In genomic region chr2:149741646-149742045, GRCh38 we compare ENCODE assay signal across 1 cellular context.
TF ChIP-seq lines count a peak whose summit lies in the region.

No MANE protein-coding gene starts in this region.

TF ChIP-seq in SK-N-SH, 30 proteins besides CTCF, POLR2A, EP300 and RAD21 (continued from another document):
- TF ChIP-seq, protein P1, sequence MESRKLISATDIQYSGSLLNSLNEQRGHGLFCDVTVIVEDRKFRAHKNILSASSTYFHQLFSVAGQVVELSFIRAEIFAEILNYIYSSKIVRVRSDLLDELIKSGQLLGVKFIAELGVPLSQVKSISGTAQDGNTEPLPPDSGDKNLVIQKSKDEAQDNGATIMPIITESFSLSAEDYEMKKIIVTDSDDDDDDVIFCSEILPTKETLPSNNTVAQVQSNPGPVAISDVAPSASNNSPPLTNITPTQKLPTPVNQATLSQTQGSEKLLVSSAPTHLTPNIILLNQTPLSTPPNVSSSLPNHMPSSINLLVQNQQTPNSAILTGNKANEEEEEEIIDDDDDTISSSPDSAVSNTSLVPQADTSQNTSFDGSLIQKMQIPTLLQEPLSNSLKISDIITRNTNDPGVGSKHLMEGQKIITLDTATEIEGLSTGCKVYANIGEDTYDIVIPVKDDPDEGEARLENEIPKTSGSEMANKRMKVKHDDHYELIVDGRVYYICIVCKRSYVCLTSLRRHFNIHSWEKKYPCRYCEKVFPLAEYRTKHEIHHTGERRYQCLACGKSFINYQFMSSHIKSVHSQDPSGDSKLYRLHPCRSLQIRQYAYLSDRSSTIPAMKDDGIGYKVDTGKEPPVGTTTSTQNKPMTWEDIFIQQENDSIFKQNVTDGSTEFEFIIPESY (IDR thresholded peaks at IDR 0.05; ENCODE audit: borderline replicate concordance, low read depth) = 0 out of 2 replicates have a peak, but pooled peaks have one; percentile 24
- TF ChIP-seq FOXJ3 (CRISPR knock-in tag; IDR thresholded peaks at IDR 0.05) = no peak
- TF ChIP-seq USF2 (IDR thresholded peaks at IDR 0.05; ENCODE audit: borderline replicate concordance, low read depth, low read length) = no peak
- no peak for TF ChIP-seq RFX5 (IDR thresholded peaks at IDR 0.05; ENCODE audit: low read length)
- TF ChIP-seq RXRA (IDR thresholded peaks at IDR 0.05; ENCODE audit: borderline replicate concordance, low read depth) = 0 out of 2 replicates have a peak, but pooled peaks have one; percentile 11
- TF ChIP-seq, protein P2, sequence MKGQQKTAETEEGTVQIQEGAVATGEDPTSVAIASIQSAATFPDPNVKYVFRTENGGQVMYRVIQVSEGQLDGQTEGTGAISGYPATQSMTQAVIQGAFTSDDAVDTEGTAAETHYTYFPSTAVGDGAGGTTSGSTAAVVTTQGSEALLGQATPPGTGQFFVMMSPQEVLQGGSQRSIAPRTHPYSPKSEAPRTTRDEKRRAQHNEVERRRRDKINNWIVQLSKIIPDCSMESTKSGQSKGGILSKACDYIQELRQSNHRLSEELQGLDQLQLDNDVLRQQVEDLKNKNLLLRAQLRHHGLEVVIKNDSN (IDR thresholded peaks at IDR 0.05; ENCODE audit: borderline replicate concordance, low read depth) = no peak
- TF ChIP-seq CHD2 (IDR thresholded peaks at IDR 0.05; ENCODE audit: low read length, partially characterized antibody) = no peak
- peak; percentile 76 for TF ChIP-seq POLR2AphosphoS5 (IDR thresholded peaks at IDR 0.05; ENCODE audit: low read depth, low read length)
- TF ChIP-seq NRF1 (IDR thresholded peaks at IDR 0.05; ENCODE audit: low read depth, low read length) = no peak
- no peak for TF ChIP-seq GATA2 (CRISPR knock-in tag; IDR thresholded peaks at IDR 0.05)
- no peak for TF ChIP-seq YY1 (IDR thresholded peaks at IDR 0.05; ENCODE audit: low read depth)
- no peak for TF ChIP-seq ELF1 (IDR thresholded peaks at IDR 0.05)
- TF ChIP-seq MXI1 (IDR thresholded peaks at IDR 0.05; ENCODE audit: low read depth, low read length) = no peak
- peak; percentile 98 for TF ChIP-seq TCF12 (IDR thresholded peaks at IDR 0.05)
- no peak for TF ChIP-seq TAF1 (IDR thresholded peaks at IDR 0.05; ENCODE audit: borderline replicate concordance, low read depth, low read length)
- TF ChIP-seq TEAD4 (IDR thresholded peaks at IDR 0.05; ENCODE audit: borderline replicate concordance, insufficient read depth) = peak; percentile 87
- TF ChIP-seq PBX3 (IDR thresholded peaks at IDR 0.05) = peak; percentile 66
- TF ChIP-seq, protein P3, sequence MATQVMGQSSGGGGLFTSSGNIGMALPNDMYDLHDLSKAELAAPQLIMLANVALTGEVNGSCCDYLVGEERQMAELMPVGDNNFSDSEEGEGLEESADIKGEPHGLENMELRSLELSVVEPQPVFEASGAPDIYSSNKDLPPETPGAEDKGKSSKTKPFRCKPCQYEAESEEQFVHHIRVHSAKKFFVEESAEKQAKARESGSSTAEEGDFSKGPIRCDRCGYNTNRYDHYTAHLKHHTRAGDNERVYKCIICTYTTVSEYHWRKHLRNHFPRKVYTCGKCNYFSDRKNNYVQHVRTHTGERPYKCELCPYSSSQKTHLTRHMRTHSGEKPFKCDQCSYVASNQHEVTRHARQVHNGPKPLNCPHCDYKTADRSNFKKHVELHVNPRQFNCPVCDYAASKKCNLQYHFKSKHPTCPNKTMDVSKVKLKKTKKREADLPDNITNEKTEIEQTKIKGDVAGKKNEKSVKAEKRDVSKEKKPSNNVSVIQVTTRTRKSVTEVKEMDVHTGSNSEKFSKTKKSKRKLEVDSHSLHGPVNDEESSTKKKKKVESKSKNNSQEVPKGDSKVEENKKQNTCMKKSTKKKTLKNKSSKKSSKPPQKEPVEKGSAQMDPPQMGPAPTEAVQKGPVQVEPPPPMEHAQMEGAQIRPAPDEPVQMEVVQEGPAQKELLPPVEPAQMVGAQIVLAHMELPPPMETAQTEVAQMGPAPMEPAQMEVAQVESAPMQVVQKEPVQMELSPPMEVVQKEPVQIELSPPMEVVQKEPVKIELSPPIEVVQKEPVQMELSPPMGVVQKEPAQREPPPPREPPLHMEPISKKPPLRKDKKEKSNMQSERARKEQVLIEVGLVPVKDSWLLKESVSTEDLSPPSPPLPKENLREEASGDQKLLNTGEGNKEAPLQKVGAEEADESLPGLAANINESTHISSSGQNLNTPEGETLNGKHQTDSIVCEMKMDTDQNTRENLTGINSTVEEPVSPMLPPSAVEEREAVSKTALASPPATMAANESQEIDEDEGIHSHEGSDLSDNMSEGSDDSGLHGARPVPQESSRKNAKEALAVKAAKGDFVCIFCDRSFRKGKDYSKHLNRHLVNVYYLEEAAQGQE (IDR thresholded peaks at IDR 0.05; ENCODE audit: low read depth, low read length) = no peak
- TF ChIP-seq JUND (IDR thresholded peaks at IDR 0.05) = peak; percentile 60
